In genomic region chr9:124784503-124784902, GRCh38 we compare ENCODE assay signal across 14 cellular contexts. TPM values are rescaled to one million over a fixed set of nuclear protein-coding genes. Genes with fewer than 3 reads are reported as not detected.
DNase-seq lines count a peak whose midpoint lies in the region; ATAC-seq and TF ChIP-seq lines count a peak whose summit lies in the region.
"Had no signal": no experiment of that assay in that cellular context is flagged by ENCODE, and none has a peak within 500 bp of the region (broad histone marks: within the 10 kb centered on the region; RNA-seq: fewer than 3 reads in every experiment).

No MANE protein-coding gene starts in this region.

- H2BK20ac ChIP-seq in H9 (ENCODE audit: low read depth, low read length, poor library complexity, severe bottlenecking) = no peak overlapping the region

- no peak overlapping the region for H2AFZ ChIP-seq in H9 (ENCODE audit: low read length)

- H3K4me1 ChIP-seq in H9 (ENCODE audit: insufficient read depth, low read length) = peaks cover 5% of the 10 kb centered on the region; the same call in 1 of the 2 replicates
- H3K4me1 ChIP-seq: adrenal gland had no signal

- H3T11ph ChIP-seq in H9 (ENCODE audit: low read length) = no peak overlapping the region

- H3K4me3 Mint-ChIP-seq in CD14-positive monocyte = peak overlapping the region in 1 of 2 donors; percentile 69
- no peak overlapping the region for H3K4me3 Mint-ChIP-seq in chondrocyte (ENCODE audit: unreplicated experiment)
- no peak overlapping the region for H3K4me3 Mint-ChIP-seq in activated T-cell treated with anti-CD3 and anti-CD28 coated beads, Interleukin-2, amount 50 U/mL, for 4 hours
- no peak overlapping the region for H3K4me3 Mint-ChIP-seq in H9
- H3K4me3 Mint-ChIP-seq: effector memory CD8-positive, alpha-beta T cell; mesothelial cell of epicardium; stimulated activated naive CD8-positive, alpha-beta T cell treated with anti-CD3 and anti-CD28 coated beads, Interleukin-15, Interleukin-2, amounts not matched to agents 100 ng/mL and 50 ng/mL, for 24 hours had no signal

- H2BK5ac ChIP-seq in H9 (ENCODE audit: insufficient read length, low read length) = no peak overlapping the region

- no peaks in the 10 kb centered on the region for H3K79me1 ChIP-seq in H9 (ENCODE audit: insufficient read depth, low read depth, low read length, poor library complexity, severe bottlenecking)

- no peak overlapping the region for H3K56ac ChIP-seq in H9 (ENCODE audit: insufficient read length, low read depth, low read length)

- H3K27me3 ChIP-seq in H9 (ENCODE audit: insufficient read depth, low read length) = no peaks in the 10 kb centered on the region
- H3K27me3 ChIP-seq: adrenal gland had no signal

- H3K14ac ChIP-seq in H9 (ENCODE audit: insufficient read depth, low read length) = no peak overlapping the region

- H3K36me3 Mint-ChIP-seq in CD14-positive monocyte (peaks cover 0 to 3% of the 10 kb centered on the region in 2 donors), chondrocyte (ENCODE audit: low read depth) (peaks cover 9% of the 10 kb centered on the region), H9 (ENCODE audit: insufficient read depth in 1 of 3, low read depth in 3 of 3) (no peaks in the 10 kb centered on the region)
- H3K36me3 Mint-ChIP-seq in activated T-cell treated with anti-CD3 and anti-CD28 coated beads, Interleukin-2, amount 50 U/mL, for 4 hours (ENCODE audit: insufficient read depth) = no peaks in the 10 kb centered on the region
- H3K36me3 Mint-ChIP-seq: mesothelial cell of epicardium had no signal

- no peak overlapping the region for H2AK5ac ChIP-seq in H9 (ENCODE audit: insufficient read length, low read length)

- H2BK12ac ChIP-seq in H9 (ENCODE audit: insufficient read length, low read depth, low read length) = no peak overlapping the region

- no peaks in the 10 kb centered on the region for H3K23me2 ChIP-seq in H9 (ENCODE audit: insufficient read length, low read depth, low read length, poor library complexity, severe bottlenecking)

- no peak for TF ChIP-seq CTCF in CD14-positive monocyte (IDR thresholded peaks at IDR 0.05)
- TF ChIP-seq CTCF in chondrocyte (IDR thresholded peaks at IDR 0.05) = no peak
- TF ChIP-seq CTCF in H9 (conservative IDR thresholded peaks at IDR 0.05) = no peak

- H3K79me2 ChIP-seq in H9 (ENCODE audit: insufficient read depth, low read length) = no peaks in the 10 kb centered on the region

- peak; percentile 5 for DNase-seq in CD14-positive monocyte (ENCODE audit: low spot score)
- peak; percentile 95 for DNase-seq in MV-4-11 (lab: John Stamatoyannopoulos, UW)
- DNase-seq in chondrocyte (ENCODE audit: low spot score) = no peak
- peak; percentile 65 for DNase-seq in myocyte (ENCODE audit: low read depth)
- no peak for DNase-seq in HT-29 (ENCODE audit: low spot score)
- DNase-seq in activated T-cell treated with anti-CD3 and anti-CD28 coated beads, Interleukin-2, amount 50 U/mL, for 4 hours = no peak
- no peak for DNase-seq in NCI-H1930 (lab: John Stamatoyannopoulos, UW)
- DNase-seq in H9 = no peak
- DNase-seq: effector memory CD8-positive, alpha-beta T cell; NCI-H446 treated with DMSO at 0.1 percent for 48 hours; SHP77 treated with DMSO at 0.1 percent for 48 hours had no signal

- H3K4me1 Mint-ChIP-seq in CD14-positive monocyte (peaks cover 29% of the 10 kb centered on the region), chondrocyte (ENCODE audit: low read depth) (peaks cover 57% of the 10 kb centered on the region), H9 (peaks cover 5 to 16% of the 10 kb centered on the region in 2 experiments)
- H3K4me1 Mint-ChIP-seq in activated T-cell treated with anti-CD3 and anti-CD28 coated beads, Interleukin-2, amount 50 U/mL, for 4 hours (ENCODE audit: low read depth) = no peaks in the 10 kb centered on the region

- WGBS in H9 (ENCODE audit: extremely low coverage, insufficient read length, low lambda C conversion rate) = no CpG with 5 or more reads among the region's 2 CpGs

- no peaks in the 10 kb centered on the region for H3K9me3 ChIP-seq in H9 (ENCODE audit: control insufficient read depth, low read depth, low read length)
- H3K9me3 ChIP-seq: adrenal gland had no signal

- H3K27ac Mint-ChIP-seq in CD14-positive monocyte (peak overlapping the region in 3 of 7 donors; percentile 40 to 54 (median 51)), chondrocyte (ENCODE audit: unreplicated experiment) (peak overlapping the region; percentile 89), H9 (no peak overlapping the region)
- H3K27ac Mint-ChIP-seq: effector memory CD8-positive, alpha-beta T cell; mesothelial cell of epicardium; stimulated activated naive CD8-positive, alpha-beta T cell treated with anti-CD3 and anti-CD28 coated beads, Interleukin-15, Interleukin-2, amounts not matched to agents 100 ng/mL and 50 ng/mL, for 24 hours had no signal

- H3K4ac ChIP-seq in H9 (ENCODE audit: low read depth, low read length) = no peak overlapping the region

- H4K20me1 ChIP-seq in H9 (ENCODE audit: control insufficient read depth, insufficient read depth, insufficient read length) = no peaks in the 10 kb centered on the region

- H3K27me3 Mint-ChIP-seq in CD14-positive monocyte (ENCODE audit: low read depth in 3 of 3) (peaks cover 1 to 5% (median 4%) of the 10 kb centered on the region in 3 donors), chondrocyte (ENCODE audit: low read depth) (no peaks in the 10 kb centered on the region), H9 (ENCODE audit: low read depth) (no peaks in the 10 kb centered on the region)
- peaks cover 2% of the 10 kb centered on the region for H3K27me3 Mint-ChIP-seq in activated T-cell treated with anti-CD3 and anti-CD28 coated beads, Interleukin-2, amount 50 U/mL, for 4 hours (ENCODE audit: low read depth)
- H3K27me3 Mint-ChIP-seq: effector memory CD8-positive, alpha-beta T cell; stimulated activated naive CD8-positive, alpha-beta T cell treated with anti-CD3 and anti-CD28 coated beads, Interleukin-15, Interleukin-2, amounts not matched to agents 100 ng/mL and 50 ng/mL, for 24 hours had no signal

- H2BK120ac ChIP-seq in H9 (ENCODE audit: low read depth, low read length, poor library complexity, severe bottlenecking) = no peak overlapping the region

- ATAC-seq in activated T-cell treated with anti-CD3 and anti-CD28 coated beads, Interleukin-2, amount 50 U/mL, for 4 hours = no peak
- ATAC-seq: effector memory CD8-positive, alpha-beta T cell had no signal

- H3K9me3 Mint-ChIP-seq in CD14-positive monocyte (peaks cover 0 to 3% (median 0%) of the 10 kb centered on the region in 7 donors), chondrocyte (ENCODE audit: low read depth) (no peaks in the 10 kb centered on the region), H9 (no peaks in the 10 kb centered on the region)
- H3K9me3 Mint-ChIP-seq in activated T-cell treated with anti-CD3 and anti-CD28 coated beads, Interleukin-2, amount 50 U/mL, for 4 hours = no peaks in the 10 kb centered on the region
- H3K9me3 Mint-ChIP-seq: effector memory CD8-positive, alpha-beta T cell; mesothelial cell of epicardium; stimulated activated naive CD8-positive, alpha-beta T cell treated with anti-CD3 and anti-CD28 coated beads, Interleukin-15, Interleukin-2, amounts not matched to agents 100 ng/mL and 50 ng/mL, for 24 hours had no signal

- no peak overlapping the region for H3K23ac ChIP-seq in H9 (ENCODE audit: insufficient read length, low read depth, low read length)

- no peak overlapping the region for H3K27ac ChIP-seq in H9 (ENCODE audit: insufficient read length, low read depth, low read length)

- H3K9ac ChIP-seq in H9 (ENCODE audit: extremely low read depth, insufficient read length, low read length) = no peak overlapping the region

- no peak overlapping the region for H4K91ac ChIP-seq in H9 (ENCODE audit: insufficient read length, low read depth, low read length)

- H3K4me2 ChIP-seq in H9 (ENCODE audit: insufficient read depth, insufficient read length, low read length) = no peak overlapping the region

- no peak overlapping the region for H4K8ac ChIP-seq in H9 (replicated peaks; ENCODE audit: insufficient read length, low read depth, low read length)

- no peak overlapping the region for H3K18ac ChIP-seq in H9 (ENCODE audit: insufficient read length, low read depth, low read length)

- H2BK15ac ChIP-seq in H9 (ENCODE audit: low read depth, low read length) = no peak overlapping the region

- intact Hi-C loops in CD14-positive monocyte (cut with micrococcal nuclease) = no loop called here

- no peak overlapping the region for H4K5ac ChIP-seq in H9 (ENCODE audit: insufficient read length, low read depth, low read length)

RNA-seq across cellular contexts. Expression of gene OLFML2A, which starts 7.6 kb away (rescaled TPM):
- polyA plus RNA-seq in CD14-positive monocyte = under 1 TPM in 1 of 2 donors, not detected in 1; 0.03 TPM
- 112 to 475 TPM (median 469 TPM) in 3 replicates for total RNA-seq in chondrocyte
- 253 and 530 TPM in 2 replicates for total RNA-seq in myocyte
- 57.0 TPM for polyA plus RNA-seq in myocyte (2012)
- total RNA-seq in HT-29 (2014; rRNA removed; shearing (Covaris generic)) = 0.21 TPM in 1 of 2 replicates, not detected in the other
- under 1 TPM in 1 of 3 donors, not detected in 2; 0.03 TPM for total RNA-seq in activated T-cell treated with anti-CD3 and anti-CD28 coated beads, Interleukin-2, amount 50 U/mL, for 4 hours
- 5.8 and 6.0 TPM in 2 replicates for total RNA-seq in H9 (2021)

RNA-seq across cellular contexts. Expression of gene NR6A1, which starts 13.4 kb away (rescaled TPM):
- polyA plus RNA-seq in CD14-positive monocyte = under 1 TPM; 0.15 to 0.28 TPM
- total RNA-seq in chondrocyte = 0.39 to 0.77 TPM (median 0.56 TPM) in 3 replicates
- 1.9 and 2.1 TPM in 2 replicates for total RNA-seq in myocyte
- polyA plus RNA-seq in myocyte (2012) = 0.95 TPM
- total RNA-seq in HT-29 (2014; rRNA removed; shearing (Covaris generic)) = 3.4 and 4.7 TPM in 2 replicates
- 1 to 10 TPM; 2.3 to 3.5 (median 2.7) TPM for total RNA-seq in activated T-cell treated with anti-CD3 and anti-CD28 coated beads, Interleukin-2, amount 50 U/mL, for 4 hours
- total RNA-seq in H9 (2021) = 98.9 and 99.3 TPM in 2 replicates

Comparison
In these comparisons a context has a peak if more than half of its experiments do, and no peak if none do; other contexts are left out.
1. DNase-seq: peak in CD14-positive monocyte (single experiment), MV-4-11 (single experiment) and myocyte (single experiment); none in chondrocyte (single experiment), HT-29 (single experiment), activated T-cell treated with anti-CD3 and anti-CD28 coated beads, Interleukin-2, amount 50 U/mL, for 4 hours (single experiment), NCI-H1930 (0 of 2) and H9 (single experiment).
2. RNA of gene OLFML2A, which starts 7.6 kb away (total RNA-seq): 112 to 475 TPM in chondrocyte and 253 to 530 TPM in myocyte; 5.8 to 6.0 TPM in H9, 0.03 TPM in activated T-cell treated with anti-CD3 and anti-CD28 coated beads, Interleukin-2, amount 50 U/mL, for 4 hours and 0.21 TPM in HT-29; every median in the first group is over 10 times any median in the second.
3. RNA of gene NR6A1, which starts 13.4 kb away (total RNA-seq): 98.9 to 99.3 TPM in H9; 3.4 to 4.7 TPM in HT-29, 2.3 to 3.5 TPM in activated T-cell treated with anti-CD3 and anti-CD28 coated beads, Interleukin-2, amount 50 U/mL, for 4 hours, 1.9 to 2.1 TPM in myocyte and 0.39 to 0.77 TPM in chondrocyte; every median in the first group is over 10 times any median in the second.